ENCODE assay signal across 12 cellular contexts in the genomic region with DNA sequence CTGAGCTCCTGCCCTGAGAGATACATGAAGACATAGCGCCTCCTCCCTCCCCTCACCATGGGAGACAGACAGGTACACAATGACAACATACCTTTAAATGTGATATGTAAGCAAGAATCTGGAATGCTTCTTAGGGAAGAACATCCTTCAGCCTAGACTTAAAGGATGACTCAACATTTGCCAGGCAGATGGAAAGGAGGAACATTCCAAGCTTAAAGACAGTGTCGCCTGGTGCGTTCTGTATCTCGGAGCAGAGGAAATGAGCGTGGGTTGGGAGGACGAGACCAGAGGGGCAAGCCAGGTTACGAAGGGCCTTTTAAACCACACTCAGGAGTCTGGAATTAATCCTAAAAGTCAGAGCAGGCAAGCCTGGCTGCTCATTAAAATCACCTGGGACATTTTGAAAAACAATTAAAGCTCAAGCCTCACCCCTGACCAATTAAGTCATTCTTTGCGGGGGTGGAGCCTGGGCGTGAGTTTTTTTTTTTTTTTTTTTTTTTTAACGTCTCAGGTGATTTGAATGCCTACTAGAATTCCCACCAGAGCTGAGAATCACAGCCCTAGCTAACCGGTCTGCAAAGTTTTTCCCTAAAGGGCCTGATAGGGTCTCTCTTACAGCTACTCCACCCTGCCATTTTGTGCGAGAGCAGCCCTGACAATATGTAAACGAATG.
DNase-seq lines count a peak whose midpoint lies in the region; TF ChIP-seq lines count a peak whose summit lies in the region.
"Had no signal": no experiment of that assay in that cellular context is flagged by ENCODE, and none has a peak within 500 bp of the region (broad histone marks: within the 10 kb centered on the region; RNA-seq: fewer than 3 reads in every experiment).

No MANE protein-coding gene starts in this region.

- DNase-seq in GM23248: peak; percentile 78
- peak; percentile 45 to 88 for DNase-seq in PC-9
- peak; percentile 93 for DNase-seq in epithelial cell of esophagus (ENCODE audit: low read depth)
- DNase-seq in nephron progenitor cell: no peak
- DNase-seq in posterior vena cava (ENCODE audit: low spot score): no peak
- no peak for DNase-seq in epidermal melanocyte (ENCODE audit: insufficient read length, low spot score)
- DNase-seq in pons (ENCODE audit: low spot score): no peak
- DNase-seq in ecto neural progenitor cell (ENCODE audit: low spot score): no peak
- DNase-seq: activated CD8-positive, alpha-beta T cell treated with anti-CD3 and anti-CD28 coated beads, Interleukin-2, amount 10 ng/mL, durations not matched to agents 7 days and 5 days; activated naive CD8-positive, alpha-beta T cell treated with anti-CD3 and anti-CD28 coated beads, Interleukin-2, amount 50 U/mL, for 24 hours; DND-41 had no signal

- no peak for TF ChIP-seq CTCF in PC-9 (conservative IDR thresholded peaks at IDR 0.05)
- TF ChIP-seq CTCF in epithelial cell of esophagus (IDR thresholded peaks at IDR 0.05; ENCODE audit: insufficient read depth, low read depth, low read length, missing control alignments): no peak
- no peak for TF ChIP-seq CTCF in nephron progenitor cell (IDR thresholded peaks at IDR 0.05)

- H3K27me3 ChIP-seq in GM23248 (replicated peaks; ENCODE audit: insufficient read depth) (no peaks in the 10 kb centered on the region), PC-9 (ENCODE audit: insufficient read depth, low read depth) (no peaks in the 10 kb centered on the region)

- H3K36me3 Mint-ChIP-seq in nephron progenitor cell (ENCODE audit: low read depth): peaks cover 2% of the 10 kb centered on the region

- CTCF ChIA-PET in PC-9 (lab: Charles Lee): interaction anchor here (0.8 kb wide), 2 partner anchors 223 to 244 kb away, joined by 3 to 4 read pairs; no protein-coding TSS in a partner anchor

- peaks cover 12% of the 10 kb centered on the region for H3K27me3 Mint-ChIP-seq in nephron progenitor cell (ENCODE audit: low read depth, poor library complexity)

- peak overlapping the region; percentile 61 for H2AFZ ChIP-seq in GM23248
- peak overlapping the region; percentile 75 for H2AFZ ChIP-seq in PC-9

- in situ Hi-C loops in GM23248 (cut with MboI): no loop called here

- H3K27ac Mint-ChIP-seq in nephron progenitor cell: peak overlapping the region; percentile 55
- H3K27ac Mint-ChIP-seq: activated CD8-positive, alpha-beta T cell treated with anti-CD3 and anti-CD28 coated beads, Interleukin-2, amount 10 ng/mL, durations not matched to agents 7 days and 5 days; activated naive CD8-positive, alpha-beta T cell treated with anti-CD3 and anti-CD28 coated beads, Interleukin-2, amount 50 U/mL, for 24 hours; stimulated activated naive CD8-positive, alpha-beta T cell treated with anti-CD3 and anti-CD28 coated beads, Interleukin-15, Interleukin-2, amounts not matched to agents 100 ng/mL and 50 ng/mL, for 24 hours had no signal

- TSS peak; percentile 95 for BruUV-seq in PC-9 (replicated peaks; lab: Mats Ljungman, UMichigan)

- H3F3A ChIP-seq in GM23248 (ENCODE audit: insufficient read depth) (peaks cover 22% of the 10 kb centered on the region), PC-9 (ENCODE audit: insufficient read depth, low read depth) (peaks cover 17% of the 10 kb centered on the region)

- H3K9me3 Mint-ChIP-seq in nephron progenitor cell: peaks cover 7% of the 10 kb centered on the region
- H3K9me3 Mint-ChIP-seq: activated naive CD8-positive, alpha-beta T cell treated with anti-CD3 and anti-CD28 coated beads, Interleukin-2, amount 50 U/mL, for 24 hours; stimulated activated naive CD8-positive, alpha-beta T cell treated with anti-CD3 and anti-CD28 coated beads, Interleukin-15, Interleukin-2, amounts not matched to agents 100 ng/mL and 50 ng/mL, for 24 hours had no signal

- H3K36me3 ChIP-seq in GM23248 (ENCODE audit: low read depth): no peaks in the 10 kb centered on the region
- no peaks in the 10 kb centered on the region for H3K36me3 ChIP-seq in PC-9 (ENCODE audit: low read depth)

- peak overlapping the region; percentile 30; the same call in 1 of the 2 replicates for H3K4me3 ChIP-seq in GM23248
- peak overlapping the region; percentile 52; the same call in 1 of the 2 replicates for H3K4me3 ChIP-seq in PC-9
- H3K4me3 ChIP-seq in epithelial cell of esophagus (ENCODE audit: low read length): peak overlapping the region; percentile 23

- H4K20me1 ChIP-seq in GM23248 (ENCODE audit: insufficient read depth): no peaks in the 10 kb centered on the region
- no peaks in the 10 kb centered on the region for H4K20me1 ChIP-seq in PC-9 (ENCODE audit: insufficient read depth)

- no peak overlapping the region for H3K9ac ChIP-seq in GM23248

- H3K4me1 ChIP-seq in GM23248 (ENCODE audit: insufficient read depth) (peaks cover 24% of the 10 kb centered on the region), PC-9 (replicated peaks; ENCODE audit: insufficient read depth) (peaks cover 18% of the 10 kb centered on the region)

- intact Hi-C loops in PC-9 (cut with micrococcal nuclease; ENCODE audit: unreplicated experiment): loop anchor here (1.0 kb wide), 1 partner anchor 223 kb away; no protein-coding TSS in a partner anchor
- intact Hi-C loops in posterior vena cava (cut with DNase I): loop anchor here in 1 of 2 donors (5.0 kb wide), 1 partner anchor 34 kb away; no protein-coding TSS in a partner anchor

- peaks cover 13% of the 10 kb centered on the region for H3K4me1 Mint-ChIP-seq in nephron progenitor cell
- H3K4me1 Mint-ChIP-seq: activated naive CD8-positive, alpha-beta T cell treated with anti-CD3 and anti-CD28 coated beads, Interleukin-2, amount 50 U/mL, for 24 hours had no signal

- POLR2A ChIA-PET in PC-9 (lab: Charles Lee; ENCODE audit: unreplicated experiment): interaction anchor here (0.6 to 0.7 kb wide), 4 partner anchors 53 to 1260 kb away, joined by 3 to 8 read pairs (median 5); no protein-coding TSS in a partner anchor

- H3K9me2 ChIP-seq in GM23248 (ENCODE audit: insufficient read depth): no peaks in the 10 kb centered on the region
- no peaks in the 10 kb centered on the region; the same call in 1 of the 2 replicates for H3K9me2 ChIP-seq in PC-9 (ENCODE audit: insufficient read depth)

- H3K9me3 ChIP-seq in GM23248 (ENCODE audit: low read depth) (no peaks in the 10 kb centered on the region), PC-9 (ENCODE audit: insufficient read depth, low read depth) (no peaks in the 10 kb centered on the region)

- H3K27ac ChIP-seq in GM23248: no peak overlapping the region
- H3K27ac ChIP-seq in PC-9: peak overlapping the region; percentile 82

- peak overlapping the region; percentile 69 for H3K4me2 ChIP-seq in GM23248 (ENCODE audit: unreplicated experiment)
- H3K4me2 ChIP-seq in PC-9: peak overlapping the region; percentile 96

- WGBS in GM23248 (ENCODE audit: low coverage in 1 of 2, low lambda C conversion rate in 2 of 2, missing lambda C conversion rate in 2 of 2), 2 experiments: 53 to 59% methylated on average over 13 of the region's 13 CpGs

- H3K4me3 Mint-ChIP-seq in nephron progenitor cell: no peak overlapping the region
- H3K4me3 Mint-ChIP-seq: activated CD8-positive, alpha-beta T cell treated with anti-CD3 and anti-CD28 coated beads, Interleukin-2, amount 10 ng/mL, durations not matched to agents 7 days and 5 days; activated naive CD8-positive, alpha-beta T cell treated with anti-CD3 and anti-CD28 coated beads, Interleukin-2, amount 50 U/mL, for 24 hours; stimulated activated naive CD8-positive, alpha-beta T cell treated with anti-CD3 and anti-CD28 coated beads, Interleukin-15, Interleukin-2, amounts not matched to agents 100 ng/mL and 50 ng/mL, for 24 hours had no signal

- H3K79me2 ChIP-seq in GM23248 (ENCODE audit: insufficient read depth) (no peaks in the 10 kb centered on the region), PC-9 (ENCODE audit: low read depth) (no peaks in the 10 kb centered on the region)

Comparison
In these comparisons a context has a peak if more than half of its experiments do, and no peak if none do; other contexts are left out.
1. DNase-seq: peak in GM23248 (single experiment), PC-9 (2 of 2) and epithelial cell of esophagus (single experiment); none in nephron progenitor cell (single experiment), posterior vena cava (single experiment), epidermal melanocyte (single experiment), pons (single experiment) and ecto neural progenitor cell (single experiment).
2. Peak in every context shown above with its lines, with median percentiles within 50 percentile points of each other: H3K4me3 ChIP-seq.